In genomic region chr4:139167774-139168444, GRCh38 we compare ENCODE assay signal across 8 cellular contexts. TPM values are rescaled to one million over a fixed set of nuclear protein-coding genes. Genes with fewer than 3 reads are reported as not detected.
DNase-seq lines count a peak whose midpoint lies in the region; ATAC-seq and TF ChIP-seq lines count a peak whose summit lies in the region.

No MANE protein-coding gene starts in this region.

- H3K27me3 Mint-ChIP-seq in MCF 10A (ENCODE audit: insufficient read depth, unreplicated experiment) = no peaks in the 10 kb centered on the region
- H3K27me3 Mint-ChIP-seq in activated CD4-positive, alpha-beta T cell treated with anti-CD3 and anti-CD28 coated beads for 36 hours = no peaks in the 10 kb centered on the region

- H3K4me3 ChIP-seq in GM12864 (ENCODE audit: low read depth, low read length) = no peak overlapping the region
- H3K4me3 ChIP-seq in Loucy (ENCODE audit: low read length, poor library complexity, severe bottlenecking) = no peak overlapping the region
- no peak overlapping the region for H3K4me3 ChIP-seq in right lobe of liver

- intact Hi-C loops in MCF 10A (cut with micrococcal nuclease) (loop anchor here (1.0 to 5.0 kb wide), 3 partner anchors 69 to 151 kb away; partner anchors contain the start of gene NOCT), right lobe of liver (cut with DNase I) (loop anchor here in 1 of 2 donors (10.0 kb wide), 1 partner anchor 53 kb away; no protein-coding TSS in a partner anchor)
- intact Hi-C loops in activated CD4-positive, alpha-beta T cell treated with anti-CD3 and anti-CD28 coated beads for 36 hours (cut with DNase I, micrococcal nuclease) = no loop called here

- peaks cover 47% of the 10 kb centered on the region for H4K20me1 ChIP-seq in Loucy (ENCODE audit: insufficient read depth, low read length, poor library complexity, severe bottlenecking)

- H2AFZ ChIP-seq in Loucy (ENCODE audit: low read length) = no peak overlapping the region

- peaks cover 27% of the 10 kb centered on the region for H3K4me1 ChIP-seq in Loucy (ENCODE audit: insufficient read depth, low read length, poor library complexity, severe bottlenecking)
- H3K4me1 ChIP-seq in right lobe of liver = peaks cover 0 to 11% (median 5%) of the 10 kb centered on the region in 4 donors

- no TSS peak for BruUV-seq in MCF 10A (replicated peaks; lab: Mats Ljungman, UMichigan)

- H3K4me3 Mint-ChIP-seq in MCF 10A (ENCODE audit: unreplicated experiment) = no peak overlapping the region
- H3K4me3 Mint-ChIP-seq in activated CD4-positive, alpha-beta T cell treated with anti-CD3 and anti-CD28 coated beads for 36 hours = no peak overlapping the region

- no peaks in the 10 kb centered on the region for H3F3A ChIP-seq in Loucy (ENCODE audit: low read depth)

- WGBS in right lobe of liver (ENCODE audit: insufficient coverage, low coverage, low lambda C conversion rate, missing lambda C conversion rate) = 29% methylated on average over 5 of the region's 5 CpGs

- no peaks in the 10 kb centered on the region for H3K27me3 ChIP-seq in Loucy (ENCODE audit: insufficient read depth, low read length, poor library complexity, severe bottlenecking)
- no peaks in the 10 kb centered on the region for H3K27me3 ChIP-seq in right lobe of liver

- peak; percentile 48 for TF ChIP-seq CTCF in GM12864 (IDR thresholded peaks at IDR 0.05; ENCODE audit: low read depth, low read length, missing control alignments)
- peak; percentile 73 for TF ChIP-seq CTCF in Loucy (conservative IDR thresholded peaks at IDR 0.05; ENCODE audit: low read length)
- TF ChIP-seq CTCF in MCF 10A (IDR thresholded peaks at IDR 0.05; ENCODE audit: unreplicated experiment) = peak; percentile 57
- TF ChIP-seq CTCF in right lobe of liver (IDR thresholded peaks at IDR 0.05) = peak; percentile 42 to 59 (median 50)

- H3K36me3 Mint-ChIP-seq in MCF 10A (ENCODE audit: insufficient read depth, unreplicated experiment) = no peaks in the 10 kb centered on the region
- H3K36me3 Mint-ChIP-seq in activated CD4-positive, alpha-beta T cell treated with anti-CD3 and anti-CD28 coated beads for 36 hours (ENCODE audit: low read depth) = peaks cover 1% of the 10 kb centered on the region

- no peaks in the 10 kb centered on the region for H3K9me3 Mint-ChIP-seq in MCF 10A (ENCODE audit: unreplicated experiment)
- no peaks in the 10 kb centered on the region for H3K9me3 Mint-ChIP-seq in activated CD4-positive, alpha-beta T cell treated with anti-CD3 and anti-CD28 coated beads for 36 hours (ENCODE audit: low read depth)

- H3K79me2 ChIP-seq in Loucy (ENCODE audit: insufficient read depth, low read length) = peaks cover 94% of the 10 kb centered on the region

- ATAC-seq in right lobe of liver = peak; percentile 79 to 91 (median 88)
- no peak for ATAC-seq in activated CD4-positive, alpha-beta T cell treated with anti-CD3 and anti-CD28 coated beads for 36 hours
- ATAC-seq in GM21528 (IDR thresholded peaks at IDR 0.05; ENCODE audit: low FRiP score, unreplicated experiment) = no peak

- H3K4me2 ChIP-seq in Loucy (ENCODE audit: low read depth, low read length, poor library complexity, severe bottlenecking) = peak overlapping the region; percentile 10

- peak overlapping the region; percentile 27 for H3K27ac Mint-ChIP-seq in MCF 10A (ENCODE audit: low read depth, unreplicated experiment)
- no peak overlapping the region for H3K27ac Mint-ChIP-seq in activated CD4-positive, alpha-beta T cell treated with anti-CD3 and anti-CD28 coated beads for 36 hours

- H3K36me3 ChIP-seq in Loucy (ENCODE audit: insufficient read depth, low read length) (no peaks in the 10 kb centered on the region), right lobe of liver (no peaks in the 10 kb centered on the region)

- no peak for DNase-seq in GM12864 (ENCODE audit: low read depth)
- DNase-seq in MCF 10A (ENCODE audit: unreplicated experiment) = peak; percentile 87
- DNase-seq in right lobe of liver = peak in 1 of 3 donors; percentile 16
- DNase-seq in activated CD4-positive, alpha-beta T cell treated with anti-CD3 and anti-CD28 coated beads for 36 hours = no peak
- no peak for DNase-seq in NCI-H1105 (lab: John Stamatoyannopoulos, UW)
- DNase-seq in iPS-NIHi7 (ENCODE audit: extremely low spot score) = no peak

- no peak overlapping the region for H3K9ac ChIP-seq in Loucy (ENCODE audit: low read depth, low read length, poor library complexity, severe bottlenecking)

- H3K4me1 Mint-ChIP-seq in MCF 10A (ENCODE audit: insufficient read depth, unreplicated experiment) = peaks cover 30% of the 10 kb centered on the region
- peaks cover 10% of the 10 kb centered on the region for H3K4me1 Mint-ChIP-seq in activated CD4-positive, alpha-beta T cell treated with anti-CD3 and anti-CD28 coated beads for 36 hours

- peak overlapping the region in 1 of 3 donors; percentile 2 for H3K27ac ChIP-seq in right lobe of liver

- POLR2A ChIA-PET in MCF 10A (lab: Yijun Ruan, JAX) = interaction anchor here (0.7 to 4.2 kb wide), 26 partner anchors 9 to 389 kb away, joined by 3 to 72 read pairs (median 4); partner anchors contain the start of genes ELF2, NAA15, NDUFC1 and NOCT
- POLR2A ChIA-PET in activated CD4-positive, alpha-beta T cell treated with anti-CD3 and anti-CD28 coated beads for 36 hours (lab: Charles Lee) = no interaction called here

- H3K9me3 ChIP-seq in Loucy (ENCODE audit: insufficient read depth, low read depth, low read length) (no peaks in the 10 kb centered on the region), right lobe of liver (no peaks in the 10 kb centered on the region)

- TF ChIP-seq POLR2A in right lobe of liver (IDR thresholded peaks at IDR 0.05) = no peak

- CTCF ChIA-PET in MCF 10A (lab: Yijun Ruan, JAX) = interaction anchor here (0.6 to 3.0 kb wide), 23 partner anchors 9 to 787 kb away, joined by 3 to 38 read pairs (median 4); partner anchors contain the start of gene NAA15
- CTCF ChIA-PET in activated CD4-positive, alpha-beta T cell treated with anti-CD3 and anti-CD28 coated beads for 36 hours (lab: Charles Lee) = interaction anchor here (0.7 to 1.9 kb wide), 8 partner anchors 10 to 138 kb away, joined by 3 to 5 read pairs (median 3); no protein-coding TSS in a partner anchor

- H3K9me2 ChIP-seq in Loucy (replicated peaks; ENCODE audit: low read depth, low read length) = no peaks in the 10 kb centered on the region

RNA-seq across cellular contexts. Expression of gene ELF2, which starts 9.1 kb away (rescaled TPM):
- 26.5 and 28.7 TPM in 2 replicates for total RNA-seq in MCF 10A (2022)
- 10 to 100 TPM; 14.0 to 24.3 (median 16.7) TPM for total RNA-seq in right lobe of liver
- total RNA-seq in activated CD4-positive, alpha-beta T cell treated with anti-CD3 and anti-CD28 coated beads for 36 hours = 10 to 100 TPM; 26.2 to 33.4 TPM

Comparison
In these comparisons a context has a peak if more than half of its experiments do, and no peak if none do; other contexts are left out.
1. ATAC-seq: peak in right lobe of liver (4 of 4); none in activated CD4-positive, alpha-beta T cell treated with anti-CD3 and anti-CD28 coated beads for 36 hours (single experiment) and GM21528 (single experiment).
2. Peak in every context shown above with its lines, with median percentiles within 50 percentile points of each other: CTCF ChIP-seq.